40 cellular contexts compared by ENCODE assay signal in genomic region chr16:56886296-56886695, GRCh38. TPM values are rescaled to one million over a fixed set of nuclear protein-coding genes. Genes with fewer than 3 reads are reported as not detected.
"Had no signal": no experiment of that assay in that cellular context is flagged by ENCODE, and none has a peak within 500 bp of the region (broad histone marks: within the 10 kb centered on the region; RNA-seq: fewer than 3 reads in every experiment).

No MANE protein-coding gene starts in this region.

- H3K36me3 Mint-ChIP-seq: activated CD4-positive, alpha-beta memory T cell treated with anti-CD3 and anti-CD28 coated beads for 36 hours; activated naive CD4-positive, alpha-beta T cell treated with anti-CD3 and anti-CD28 coated beads, Interleukin-2, amount 50 U/mL, for 72 hours; activated naive CD8-positive, alpha-beta T cell treated with anti-CD3 and anti-CD28 coated beads for 36 hours; T-cell had no signal

- H3K27me3 ChIP-seq: adrenal gland, body of pancreas, brain microvascular endothelial cell, breast epithelium had no signal

- ATAC-seq: activated CD8-positive, alpha-beta T cell treated with anti-CD3 and anti-CD28 coated beads for 36 hours; activated naive CD4-positive, alpha-beta T cell treated with anti-CD3 and anti-CD28 coated beads, Interleukin-2, amount 50 U/mL, for 72 hours; activated T-cell treated with anti-CD3 and anti-CD28 coated beads, Interleukin-2, amount 50 U/mL, for 4 hours; activated T-cell treated with anti-CD3 and anti-CD28 coated beads, Interleukin-2, amount 50 U/mL, for 72 hours; activated T-helper 17 cell treated with anti-CD3 and anti-CD28 coated beads, Interleukin-2, amount 50 U/mL, for 72 hours; body of pancreas; T-cell; T-helper 17 cell had no signal

- H3K4me3 ChIP-seq: adrenal gland, body of pancreas, breast epithelium had no signal

- H3K4me3 Mint-ChIP-seq: activated B cell treated with CpG ODN at 0.5 μM for 24 hours; activated CD4-positive, alpha-beta memory T cell treated with anti-CD3 and anti-CD28 coated beads for 36 hours; activated CD4-positive, alpha-beta T cell treated with anti-CD3 and anti-CD28 coated beads, Interleukin-2, amount 10 ng/mL, durations not matched to agents 24 days and 14 days; activated CD8-positive, alpha-beta T cell treated with anti-CD3 and anti-CD28 coated beads for 36 hours; activated naive CD4-positive, alpha-beta T cell treated with anti-CD3 and anti-CD28 coated beads for 36 hours; activated naive CD8-positive, alpha-beta T cell treated with anti-CD3 and anti-CD28 coated beads for 36 hours; activated T-cell treated with anti-CD3 and anti-CD28 coated beads, Interleukin-2, amount 50 U/mL, for 4 hours; activated T-cell treated with anti-CD3 and anti-CD28 coated beads, Interleukin-2, amount 50 U/mL, for 72 hours; activated T-helper 1 cell treated with anti-CD3 and anti-CD28 coated beads, Interleukin-12 subunit alpha, Interleukin-12 subunit beta, Interleukin-2, Interleukin-4 antibody, amounts not matched to agents 30 ng/mL and 10 ng/mL and 1 ng/mL, durations not matched to agents 14 hours and 24 hours and 36 hours; activated T-helper 17 cell treated with anti-CD3 and anti-CD28 coated beads, Interleukin-2, amount 50 U/mL, for 72 hours; central memory CD8-positive, alpha-beta T cell; T-cell; T-helper 17 cell had no signal

- H3K36me3 ChIP-seq: adrenal gland, brain microvascular endothelial cell, breast epithelium had no signal

- H3K9me3 Mint-ChIP-seq: activated B cell treated with CpG ODN at 0.5 μM for 24 hours; activated CD4-positive, alpha-beta memory T cell treated with anti-CD3 and anti-CD28 coated beads for 36 hours; activated CD4-positive, alpha-beta T cell treated with anti-CD3 and anti-CD28 coated beads, Interleukin-2, amount 10 ng/mL, durations not matched to agents 24 days and 14 days; activated CD8-positive, alpha-beta T cell treated with anti-CD3 and anti-CD28 coated beads for 36 hours; activated naive CD4-positive, alpha-beta T cell treated with anti-CD3 and anti-CD28 coated beads for 36 hours; activated naive CD4-positive, alpha-beta T cell treated with anti-CD3 and anti-CD28 coated beads, Interleukin-2, amount 50 U/mL, for 72 hours; activated naive CD8-positive, alpha-beta T cell treated with anti-CD3 and anti-CD28 coated beads for 36 hours; activated T-cell treated with anti-CD3 and anti-CD28 coated beads, Interleukin-2, amount 50 U/mL, for 4 hours; activated T-cell treated with anti-CD3 and anti-CD28 coated beads, Interleukin-2, amount 50 U/mL, for 72 hours; activated T-helper 1 cell treated with anti-CD3 and anti-CD28 coated beads, Interleukin-12 subunit alpha, Interleukin-12 subunit beta, Interleukin-2, Interleukin-4 antibody, amounts not matched to agents 30 ng/mL and 10 ng/mL and 1 ng/mL, durations not matched to agents 14 hours and 24 hours and 36 hours; activated T-helper 17 cell treated with anti-CD3 and anti-CD28 coated beads, Interleukin-2, amount 50 U/mL, for 72 hours; central memory CD8-positive, alpha-beta T cell; T-cell had no signal

- FAIRE-seq: astrocyte, TTC549 had no signal

- DNase-seq: activated B cell treated with CpG ODN at 0.5 μM for 24 hours; activated CD4-positive, alpha-beta memory T cell treated with anti-CD3 and anti-CD28 coated beads for 36 hours; activated CD4-positive, alpha-beta T cell treated with anti-CD3 and anti-CD28 coated beads for 4 hours; activated CD4-positive, alpha-beta T cell treated with anti-CD3 and anti-CD28 coated beads, Interleukin-2, amount 10 ng/mL, durations not matched to agents 24 days and 14 days; activated CD4-positive, alpha-beta T cell treated with anti-CD3 and anti-CD28 coated beads, Interleukin-2, amount 50 U/mL, for 1 hour; activated CD4-positive, alpha-beta T cell treated with anti-CD3 and anti-CD28 coated beads, Interleukin-2, amount 50 U/mL, for 4 hours; activated CD4-positive, CD25-positive, alpha-beta regulatory T cell treated with anti-CD3 and anti-CD28 coated beads, Interleukin-2, amount 50 U/mL, for 72 hours; activated CD8-positive, alpha-beta memory T cell treated with anti-CD3 and anti-CD28 coated beads, Interleukin-2, amount 50 U/mL, for 4 hours; activated CD8-positive, alpha-beta T cell treated with anti-CD3 and anti-CD28 coated beads for 36 hours; activated effector memory CD4-positive, alpha-beta T cell treated with anti-CD3 and anti-CD28 coated beads, Interleukin-2, amount 50 U/mL, for 16 hours; activated gamma-delta T cell treated with Interleukin-2 at 50 U/mL for 16 hours; activated naive CD4-positive, alpha-beta T cell; activated naive CD4-positive, alpha-beta T cell treated with anti-CD3 and anti-CD28 coated beads for 36 hours; activated naive CD4-positive, alpha-beta T cell treated with anti-CD3 and anti-CD28 coated beads, Interleukin-2, amount 50 U/mL, for 16 hours; activated naive CD8-positive, alpha-beta T cell treated with anti-CD3 and anti-CD28 coated beads for 36 hours; activated T-cell treated with anti-CD3 and anti-CD28 coated beads for 4 hours; activated T-cell treated with anti-CD3 and anti-CD28 coated beads, Interleukin-2, amount 50 U/mL, for 1 hour; activated T-cell treated with anti-CD3 and anti-CD28 coated beads, Interleukin-2, amount 50 U/mL, for 4 hours; activated T-cell treated with anti-CD3 and anti-CD28 coated beads, Interleukin-2, amount 50 U/mL, for 72 hours; adrenal gland; amniotic stem cell; aorta; body of pancreas; brain microvascular endothelial cell; cerebellar nuclear complex; T-cell; T-helper 17 cell; T-helper 9 cell had no signal

- H3K27me3 Mint-ChIP-seq: activated B cell treated with CpG ODN at 0.5 μM for 24 hours; activated CD4-positive, alpha-beta memory T cell treated with anti-CD3 and anti-CD28 coated beads for 36 hours; activated CD4-positive, alpha-beta T cell treated with anti-CD3 and anti-CD28 coated beads, Interleukin-2, amount 10 ng/mL, durations not matched to agents 24 days and 14 days; activated CD8-positive, alpha-beta T cell treated with anti-CD3 and anti-CD28 coated beads for 36 hours; activated naive CD8-positive, alpha-beta T cell treated with anti-CD3 and anti-CD28 coated beads for 36 hours; activated T-helper 17 cell treated with anti-CD3 and anti-CD28 coated beads, Interleukin-2, amount 50 U/mL, for 72 hours; central memory CD8-positive, alpha-beta T cell; T-cell; T-helper 17 cell had no signal

- H3K27ac ChIP-seq: adrenal gland, body of pancreas, brain microvascular endothelial cell, breast epithelium, VCaP had no signal

- H3K9me3 ChIP-seq: adrenal gland, body of pancreas, breast epithelium had no signal

- H3K4me1 ChIP-seq: adrenal gland, breast epithelium had no signal

- H3K27ac Mint-ChIP-seq: activated B cell treated with CpG ODN at 0.5 μM for 24 hours; activated CD4-positive, alpha-beta memory T cell treated with anti-CD3 and anti-CD28 coated beads for 36 hours; activated CD4-positive, alpha-beta T cell treated with anti-CD3 and anti-CD28 coated beads, Interleukin-2, amount 10 ng/mL, durations not matched to agents 24 days and 14 days; activated CD8-positive, alpha-beta T cell treated with anti-CD3 and anti-CD28 coated beads for 36 hours; activated naive CD4-positive, alpha-beta T cell treated with anti-CD3 and anti-CD28 coated beads for 36 hours; activated naive CD4-positive, alpha-beta T cell treated with anti-CD3 and anti-CD28 coated beads, Interleukin-2, amount 50 U/mL, for 72 hours; activated naive CD8-positive, alpha-beta T cell treated with anti-CD3 and anti-CD28 coated beads for 36 hours; activated T-cell treated with anti-CD3 and anti-CD28 coated beads, Interleukin-2, amount 50 U/mL, for 72 hours; activated T-helper 1 cell treated with anti-CD3 and anti-CD28 coated beads, Interleukin-12 subunit alpha, Interleukin-12 subunit beta, Interleukin-2, Interleukin-4 antibody, amounts not matched to agents 30 ng/mL and 10 ng/mL and 1 ng/mL, durations not matched to agents 14 hours and 24 hours and 36 hours; activated T-helper 17 cell treated with anti-CD3 and anti-CD28 coated beads, Interleukin-2, amount 50 U/mL, for 72 hours; T-cell; T-helper 17 cell had no signal

- H3K4me1 Mint-ChIP-seq: activated CD4-positive, alpha-beta T cell treated with anti-CD3 and anti-CD28 coated beads, Interleukin-2, amount 10 ng/mL, durations not matched to agents 24 days and 14 days; activated naive CD8-positive, alpha-beta T cell treated with anti-CD3 and anti-CD28 coated beads for 36 hours; activated T-helper 17 cell treated with anti-CD3 and anti-CD28 coated beads, Interleukin-2, amount 50 U/mL, for 72 hours; central memory CD8-positive, alpha-beta T cell; T-cell; T-helper 17 cell had no signal

RNA-seq across cellular contexts. Expression of gene SLC12A3, which starts 21.3 kb away (rescaled TPM):
- total RNA-seq: activated CD4-positive, alpha-beta memory T cell treated with anti-CD3 and anti-CD28 coated beads for 36 hours; activated CD4-positive, alpha-beta T cell treated with anti-CD3 and anti-CD28 coated beads, Interleukin-2, amount 10 ng/mL, durations not matched to agents 24 days and 14 days; activated CD8-positive, alpha-beta memory T cell treated with anti-CD3 and anti-CD28 coated beads for 36 hours; activated CD8-positive, alpha-beta T cell treated with anti-CD3 and anti-CD28 coated beads for 36 hours; activated naive CD4-positive, alpha-beta T cell treated with anti-CD3 and anti-CD28 coated beads for 36 hours; activated naive CD4-positive, alpha-beta T cell treated with anti-CD3 and anti-CD28 coated beads, Interleukin-2, amount 50 U/mL, for 72 hours; activated T-cell treated with anti-CD3 and anti-CD28 coated beads, Interleukin-2, amount 50 U/mL, for 4 hours; activated T-cell treated with anti-CD3 and anti-CD28 coated beads, Interleukin-2, amount 50 U/mL, for 72 hours; activated T-helper 1 cell treated with anti-CD3 and anti-CD28 coated beads, Interleukin-12 subunit alpha, Interleukin-12 subunit beta, Interleukin-2, Interleukin-4 antibody, amounts not matched to agents 30 ng/mL and 10 ng/mL and 1 ng/mL, durations not matched to agents 14 hours and 24 hours and 36 hours; activated T-helper 17 cell treated with anti-CD3 and anti-CD28 coated beads, Interleukin-2, amount 50 U/mL, for 72 hours; adrenal gland; aorta; body of pancreas; breast epithelium; cardiac septum; T-helper 1 cell treated with Interleukin-12 subunit alpha and Interleukin-12 subunit beta and Interleukin-4 antibody, amounts not matched to agents 30 ng/mL and 1 ng/mL, for 36 hours; T-helper 17 cell; T-helper 2 cell treated with Interferon-gamma antibody and Interleukin-4, amounts not matched to agents 100 ng/mL and 5 ng/mL, for 36 hours had no signal
- polyA plus RNA-seq: aorta had no signal
